ENCODE assay signal across 25 cellular contexts in genomic region chr2:128037624-128038023, GRCh38. TPM values are rescaled to one million over a fixed set of nuclear protein-coding genes. Genes with fewer than 3 reads are reported as not detected.
DNase-seq lines count a peak whose midpoint lies in the region; ATAC-seq and TF ChIP-seq lines count a peak whose summit lies in the region.
"Had no signal": no experiment of that assay in that cellular context is flagged by ENCODE, and none has a peak within 500 bp of the region (broad histone marks: within the 10 kb centered on the region; RNA-seq: fewer than 3 reads in every experiment).

No MANE protein-coding gene starts in this region.

- H3K4me3 Mint-ChIP-seq in WTC11 (no peak overlapping the region), memory B cell (no peak overlapping the region)
- H3K4me3 Mint-ChIP-seq: activated T-cell treated with anti-CD3 and anti-CD28 coated beads, Interleukin-2, amount 50 U/mL, for 4 hours; brain; natural killer cell had no signal

- H3K9me2 ChIP-seq in Karpas-422 (replicated peaks; ENCODE audit: insufficient read depth, low read length): no peaks in the 10 kb centered on the region

- H3K4me1 Mint-ChIP-seq in WTC11: peaks cover 2% of the 10 kb centered on the region
- no peaks in the 10 kb centered on the region for H3K4me1 Mint-ChIP-seq in memory B cell
- H3K4me1 Mint-ChIP-seq: brain, natural killer cell had no signal

- 0 out of 2 replicates have a peak, but pooled peaks cover 5% of the 10 kb centered on the region for H3K27me3 ChIP-seq in Karpas-422 (ENCODE audit: low read length)
- H3K27me3 ChIP-seq: MG63, ovary, tibial nerve had no signal

- H3K36me3 ChIP-seq in Karpas-422 (ENCODE audit: insufficient read depth, low read length): no peaks in the 10 kb centered on the region
- H3K36me3 ChIP-seq: lower lobe of right lung, MG63, ovary, tibial nerve had no signal

- H3K9me3 Mint-ChIP-seq in WTC11: peaks cover 55% of the 10 kb centered on the region
- peaks cover 22% of the 10 kb centered on the region for H3K9me3 Mint-ChIP-seq in memory B cell

- H3K27me3 Mint-ChIP-seq in WTC11 (ENCODE audit: low read depth) (peaks cover 36% of the 10 kb centered on the region), memory B cell (peaks cover 15% of the 10 kb centered on the region)

- H3K79me2 ChIP-seq in Karpas-422 (ENCODE audit: low read length): no peaks in the 10 kb centered on the region

- CTCF ChIA-PET in WTC11 (lab: Charles Lee): no interaction called here

- H3K4me3 ChIP-seq in GM12864 (ENCODE audit: low read depth, low read length): no peak overlapping the region
- no peak overlapping the region for H3K4me3 ChIP-seq in Karpas-422 (ENCODE audit: low read length)
- H3K4me3 ChIP-seq: lower lobe of right lung, MG63, ovary, tibial nerve had no signal

- no peak for DNase-seq in GM12864 (ENCODE audit: low read depth)
- peak; percentile 63 for DNase-seq in Karpas-422
- DNase-seq in WTC11 (ENCODE audit: low spot score): no peak
- no peak for DNase-seq in memory B cell (ENCODE audit: low spot score in 2 of 2)
- DNase-seq in SW480 (ENCODE audit: low spot score): no peak
- DNase-seq in nucleus accumbens (lab: John Stamatoyannopoulos, UW): no peak
- no peak for DNase-seq in EL
- DNase-seq: ACHN; activated CD4-positive, alpha-beta T cell treated with anti-CD3 and anti-CD28 coated beads, Interleukin-2, amount 50 U/mL, for 1 hour; activated naive CD4-positive, alpha-beta T cell; activated T-cell treated with anti-CD3 and anti-CD28 coated beads, Interleukin-2, amount 50 U/mL, for 4 hours; kidney; lower lobe of right lung; MG63; natural killer cell; NCI-H1436 treated with DMSO at 0.1 percent for 48 hours; NCI-H2107; NCI-H446 treated with DMSO at 0.1 percent for 48 hours; ovary; small intestine; stimulated activated CD4-positive, alpha-beta T cell treated with anti-CD3 and anti-CD28 coated beads, Interleukin-2, amount 100 ng/mL, for 24 hours; T-helper 9 cell had no signal

- H3K9me3 ChIP-seq in Karpas-422 (ENCODE audit: low read length): peaks cover 19% of the 10 kb centered on the region
- H3K9me3 ChIP-seq: ovary had no signal

- ATAC-seq in WTC11 (peak; percentile 79), memory B cell (ENCODE audit: low read depth) (peak; percentile 26)
- ATAC-seq: activated T-cell treated with anti-CD3 and anti-CD28 coated beads, Interleukin-2, amount 50 U/mL, for 4 hours; lower lobe of right lung; natural killer cell; SK-N-SH treated with all-trans-retinoic acid at 6 μM for 48 hours had no signal

- no peak overlapping the region for H3K4me2 ChIP-seq in Karpas-422 (ENCODE audit: low read depth, low read length, poor library complexity, severe bottlenecking)

- no peaks in the 10 kb centered on the region for H4K20me1 ChIP-seq in Karpas-422 (ENCODE audit: insufficient read depth, low read depth, low read length)

- H3K9ac ChIP-seq in Karpas-422 (ENCODE audit: low read length): no peak overlapping the region

- H3K27ac Mint-ChIP-seq in WTC11 (no peak overlapping the region), memory B cell (no peak overlapping the region)
- H3K27ac Mint-ChIP-seq: brain, natural killer cell had no signal

- POLR2A ChIA-PET in WTC11 (lab: Charles Lee): no interaction called here

- peaks cover 19% of the 10 kb centered on the region for H3K36me3 Mint-ChIP-seq in WTC11
- H3K36me3 Mint-ChIP-seq in memory B cell: peaks cover 7% of the 10 kb centered on the region
- H3K36me3 Mint-ChIP-seq: brain had no signal

- H3K4me1 ChIP-seq in Karpas-422 (ENCODE audit: low read length): no peaks in the 10 kb centered on the region; the same call in 1 of the 2 replicates
- H3K4me1 ChIP-seq: lower lobe of right lung, tibial nerve had no signal

- peak; percentile 22 for TF ChIP-seq CTCF in GM12864 (IDR thresholded peaks at IDR 0.05; ENCODE audit: low read depth, low read length, missing control alignments)
- TF ChIP-seq CTCF in WTC11 (IDR thresholded peaks at IDR 0.05): no peak

- H3K27ac ChIP-seq in Karpas-422 (ENCODE audit: low read length): no peak overlapping the region
- H3K27ac ChIP-seq: lower lobe of right lung, ovary, tibial nerve had no signal

- no peak overlapping the region for H2AFZ ChIP-seq in Karpas-422 (ENCODE audit: low read length)

TF ChIP-seq in WTC11, 78 proteins besides CTCF, POLR2A, EP300 and RAD21:
- TF ChIP-seq ATF2 (CRISPR knock-in tag; IDR thresholded peaks at IDR 0.05; ENCODE audit: borderline replicate concordance, low read depth): no peak
- TF ChIP-seq RELA (CRISPR knock-in tag; IDR thresholded peaks at IDR 0.05; ENCODE audit: borderline replicate concordance): no peak
- TF ChIP-seq NFYB (CRISPR knock-in tag; conservative IDR thresholded peaks at IDR 0.05; ENCODE audit: low read depth): no peak
- TF ChIP-seq NR1H2 (CRISPR knock-in tag; IDR thresholded peaks at IDR 0.05): no peak

RNA-seq across cellular contexts. Expression of gene SAP130, which starts 9.8 kb away (rescaled TPM):
- total RNA-seq in Karpas-422 (2014; rRNA removed; shearing (Covaris generic); ENCODE audit: low replicate concordance): 7.5 and 14.3 TPM in 2 replicates
- 41.3 to 47.9 TPM (median 45.6 TPM) in 3 replicates for total RNA-seq in WTC11 (2021)

RNA-seq across cellular contexts. Expression of gene UGGT1, which starts 53.4 kb away (rescaled TPM):
- total RNA-seq in Karpas-422 (2014; rRNA removed; shearing (Covaris generic); ENCODE audit: low replicate concordance): 59.3 and 74.3 TPM in 2 replicates
- 43.3 to 57.9 TPM (median 50.1 TPM) in 3 replicates for total RNA-seq in WTC11 (2021)
